16 cellular contexts compared by ENCODE assay signal in genomic region chr12:28552472-28553061, GRCh38.
"Had no signal": no experiment of that assay in that cellular context is flagged by ENCODE, and none has a peak within 500 bp of the region (broad histone marks: within the 10 kb centered on the region; RNA-seq: fewer than 3 reads in every experiment).

No MANE protein-coding gene starts in this region.

- H3K4me3 ChIP-seq: neural progenitor cell, pancreas, skin epidermis, tibial artery had no signal

- H3K4me1 ChIP-seq: neural progenitor cell, pancreas had no signal

- H3K4me1 Mint-ChIP-seq: neural progenitor cell had no signal

- H3K27me3 Mint-ChIP-seq: brain had no signal

- H3K4me3 Mint-ChIP-seq: activated T-cell treated with anti-CD3 and anti-CD28 coated beads, Interleukin-2, amount 50 U/mL, for 4 hours; brain; neural progenitor cell; WTC11 had no signal

- ATAC-seq: pancreas, Right ventricle myocardium inferior, WTC11 had no signal

- H3K36me3 Mint-ChIP-seq: brain, neural progenitor cell, WTC11 had no signal

- DNase-seq: activated CD8-positive, alpha-beta memory T cell treated with anti-CD3 and anti-CD28 coated beads for 24 hours; activated naive CD4-positive, alpha-beta T cell; activated T-cell treated with anti-CD3 and anti-CD28 coated beads, Interleukin-2, amount 50 U/mL, for 4 hours; cerebellar nuclear complex; dermis blood vessel endothelial cell; hippocampal formation; kidney glomerular epithelial cell; pancreas; SK-N-SH; stimulated activated CD4-positive, alpha-beta T cell treated with anti-CD3 and anti-CD28 coated beads, Interleukin-4, amount 100 ng/mL, for 4 hours; tibial artery had no signal

- H3K9me3 ChIP-seq: pancreas, SK-N-SH, tibial artery had no signal

- H3K36me3 ChIP-seq: neural progenitor cell, pancreas, tibial artery had no signal

- H3K27ac Mint-ChIP-seq: brain, neural progenitor cell, WTC11 had no signal

- H3K9me3 Mint-ChIP-seq: activated T-cell treated with anti-CD3 and anti-CD28 coated beads, Interleukin-2, amount 50 U/mL, for 4 hours; brain; neural progenitor cell; WTC11 had no signal

- H3K27ac ChIP-seq: neural progenitor cell, pancreas, tibial artery had no signal

- H3K27me3 ChIP-seq: neural progenitor cell, pancreas, tibial artery had no signal
